ENCODE assay signal across 1 cellular context in the genomic region with DNA sequence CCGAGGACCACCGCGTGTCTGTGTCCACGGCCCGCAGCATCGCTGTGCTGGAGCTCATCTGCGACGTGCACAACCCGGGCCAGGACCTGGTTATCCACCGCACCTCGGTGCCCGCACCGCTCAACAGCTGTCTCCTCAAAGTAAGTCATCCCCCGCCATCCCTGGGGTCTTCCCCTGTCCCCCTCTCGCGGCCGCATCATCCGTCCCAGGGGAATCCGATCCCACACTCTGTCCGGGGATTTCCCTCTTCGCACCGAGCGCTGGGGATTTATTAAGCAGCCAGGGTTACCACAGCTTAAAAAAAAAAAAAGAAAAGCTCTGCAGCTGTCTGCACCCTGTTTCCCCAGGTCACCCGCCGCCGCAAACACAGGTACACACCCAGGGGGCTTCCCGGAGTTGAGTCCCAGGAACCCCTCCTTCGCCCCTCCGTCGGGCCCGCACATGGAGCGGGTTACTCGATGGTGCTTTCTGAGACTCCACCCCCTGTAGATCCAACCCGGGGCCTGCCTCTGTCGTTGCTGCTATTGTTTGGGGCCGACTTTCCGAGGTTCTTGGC.
TF ChIP-seq lines count a peak whose summit lies in the region.

No MANE protein-coding gene starts in this region.

TF ChIP-seq in HepG2, 621 proteins besides CTCF, POLR2A, EP300 and RAD21 (continued from another document and continues in another):
- TF ChIP-seq ZBTB43 (CRISPR knock-in tag; conservative IDR thresholded peaks at IDR 0.05) (no peak), ZNF768 (CRISPR knock-in tag; IDR thresholded peaks at IDR 0.05) (no peak), ATRX (CRISPR knock-in tag; IDR thresholded peaks at IDR 0.05; ENCODE audit: borderline replicate concordance) (no peak), PRPF4 (IDR thresholded peaks at IDR 0.05; ENCODE audit: low read depth, low read length, poor library complexity, severe bottlenecking) (no peak), KDM2A (CRISPR knock-in tag; IDR thresholded peaks at IDR 0.05; ENCODE audit: borderline replicate concordance, low read depth) (0 out of 2 replicates have a peak, but pooled peaks have one; percentile 6), CCAR2 (optimal IDR thresholded peaks at IDR 0.05; ENCODE audit: low read depth, low read length) (no peak), ZNF12 (CRISPR knock-in tag; IDR thresholded peaks at IDR 0.05) (no peak), E2F5 (CRISPR knock-in tag; conservative IDR thresholded peaks at IDR 0.05) (no peak), PBX2 (CRISPR knock-in tag; IDR thresholded peaks at IDR 0.05) (no peak), CREM (IDR thresholded peaks at IDR 0.05) (no peak), CREM (CRISPR knock-in tag; IDR thresholded peaks at IDR 0.05) (no peak), LRRFIP1 (CRISPR knock-in tag; conservative IDR thresholded peaks at IDR 0.05) (no peak), ZBTB20 (CRISPR knock-in tag; IDR thresholded peaks at IDR 0.05; ENCODE audit: borderline replicate concordance, low read depth) (no peak), ZC3H13 (CRISPR knock-in tag; IDR thresholded peaks at IDR 0.05) (no peak), ADNP (CRISPR knock-in tag; IDR thresholded peaks at IDR 0.05) (no peak), GTF2F1 (IDR thresholded peaks at IDR 0.05; ENCODE audit: low read length) (no peak), ZNF746 (CRISPR knock-in tag; IDR thresholded peaks at IDR 0.05) (0 out of 2 replicates have a peak, but pooled peaks have one; percentile 34), GLI4 (CRISPR knock-in tag; IDR thresholded peaks at IDR 0.05; ENCODE audit: borderline replicate concordance) (0 out of 2 replicates have a peak, but pooled peaks have one; percentile 42), KLF9 (CRISPR knock-in tag; IDR thresholded peaks at IDR 0.05; ENCODE audit: low read depth) (no peak), PITX1 (CRISPR knock-in tag; IDR thresholded peaks at IDR 0.05) (no peak), MTF1 (CRISPR knock-in tag; IDR thresholded peaks at IDR 0.05) (0 out of 2 replicates have a peak, but pooled peaks have one; percentile 37), HOXD1 (CRISPR knock-in tag; IDR thresholded peaks at IDR 0.05) (no peak), SIN3A (IDR thresholded peaks at IDR 0.05; ENCODE audit: borderline replicate concordance, low read depth, low read length) (0 out of 2 replicates have a peak, but pooled peaks have one; percentile 28), RXRB (CRISPR knock-in tag; IDR thresholded peaks at IDR 0.05; ENCODE audit: borderline replicate concordance) (no peak), MTA1 (CRISPR knock-in tag; IDR thresholded peaks at IDR 0.05; ENCODE audit: borderline replicate concordance) (0 out of 2 replicates have a peak, but pooled peaks have one; percentile 2), MAX (IDR thresholded peaks at IDR 0.05) (peak; percentile 70; the same call in 1 of the 2 replicates), BRCA1 (CRISPR knock-in tag; IDR thresholded peaks at IDR 0.05) (no peak), USF2 (IDR thresholded peaks at IDR 0.05; ENCODE audit: low read depth, low read length) (no peak), USF2 (CRISPR knock-in tag; IDR thresholded peaks at IDR 0.05; ENCODE audit: borderline replicate concordance) (no peak), FLYWCH1 (CRISPR knock-in tag; IDR thresholded peaks at IDR 0.05) (no peak), ZNF432 (CRISPR knock-in tag; IDR thresholded peaks at IDR 0.05; ENCODE audit: borderline replicate concordance) (no peak; the same call in 1 of the 2 replicates)
- TF ChIP-seq, protein P1, sequence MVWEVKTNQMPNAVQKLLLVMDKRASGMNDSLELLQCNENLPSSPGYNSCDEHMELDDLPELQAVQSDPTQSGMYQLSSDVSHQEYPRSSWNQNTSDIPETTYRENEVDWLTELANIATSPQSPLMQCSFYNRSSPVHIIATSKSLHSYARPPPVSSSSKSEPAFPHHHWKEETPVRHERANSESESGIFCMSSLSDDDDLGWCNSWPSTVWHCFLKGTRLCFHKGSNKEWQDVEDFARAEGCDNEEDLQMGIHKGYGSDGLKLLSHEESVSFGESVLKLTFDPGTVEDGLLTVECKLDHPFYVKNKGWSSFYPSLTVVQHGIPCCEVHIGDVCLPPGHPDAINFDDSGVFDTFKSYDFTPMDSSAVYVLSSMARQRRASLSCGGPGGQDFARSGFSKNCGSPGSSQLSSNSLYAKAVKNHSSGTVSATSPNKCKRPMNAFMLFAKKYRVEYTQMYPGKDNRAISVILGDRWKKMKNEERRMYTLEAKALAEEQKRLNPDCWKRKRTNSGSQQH (CRISPR knock-in tag; IDR thresholded peaks at IDR 0.05; ENCODE audit: low read depth) = no peak
- TF ChIP-seq, protein P2, sequence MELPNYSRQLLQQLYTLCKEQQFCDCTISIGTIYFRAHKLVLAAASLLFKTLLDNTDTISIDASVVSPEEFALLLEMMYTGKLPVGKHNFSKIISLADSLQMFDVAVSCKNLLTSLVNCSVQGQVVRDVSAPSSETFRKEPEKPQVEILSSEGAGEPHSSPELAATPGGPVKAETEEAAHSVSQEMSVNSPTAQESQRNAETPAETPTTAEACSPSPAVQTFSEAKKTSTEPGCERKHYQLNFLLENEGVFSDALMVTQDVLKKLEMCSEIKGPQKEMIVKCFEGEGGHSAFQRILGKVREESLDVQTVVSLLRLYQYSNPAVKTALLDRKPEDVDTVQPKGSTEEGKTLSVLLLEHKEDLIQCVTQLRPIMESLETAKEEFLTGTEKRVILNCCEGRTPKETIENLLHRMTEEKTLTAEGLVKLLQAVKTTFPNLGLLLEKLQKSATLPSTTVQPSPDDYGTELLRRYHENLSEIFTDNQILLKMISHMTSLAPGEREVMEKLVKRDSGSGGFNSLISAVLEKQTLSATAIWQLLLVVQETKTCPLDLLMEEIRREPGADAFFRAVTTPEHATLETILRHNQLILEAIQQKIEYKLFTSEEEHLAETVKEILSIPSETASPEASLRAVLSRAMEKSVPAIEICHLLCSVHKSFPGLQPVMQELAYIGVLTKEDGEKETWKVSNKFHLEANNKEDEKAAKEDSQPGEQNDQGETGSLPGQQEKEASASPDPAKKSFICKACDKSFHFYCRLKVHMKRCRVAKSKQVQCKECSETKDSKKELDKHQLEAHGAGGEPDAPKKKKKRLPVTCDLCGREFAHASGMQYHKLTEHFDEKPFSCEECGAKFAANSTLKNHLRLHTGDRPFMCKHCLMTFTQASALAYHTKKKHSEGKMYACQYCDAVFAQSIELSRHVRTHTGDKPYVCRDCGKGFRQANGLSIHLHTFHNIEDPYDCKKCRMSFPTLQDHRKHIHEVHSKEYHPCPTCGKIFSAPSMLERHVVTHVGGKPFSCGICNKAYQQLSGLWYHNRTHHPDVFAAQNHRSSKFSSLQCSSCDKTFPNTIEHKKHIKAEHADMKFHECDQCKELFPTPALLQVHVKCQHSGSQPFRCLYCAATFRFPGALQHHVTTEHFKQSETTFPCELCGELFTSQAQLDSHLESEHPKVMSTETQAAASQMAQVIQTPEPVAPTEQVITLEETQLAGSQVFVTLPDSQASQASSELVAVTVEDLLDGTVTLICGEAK (IDR thresholded peaks at IDR 0.05) = no peak
- TF ChIP-seq, protein P2 (CRISPR knock-in tag; IDR thresholded peaks at IDR 0.05) = no peak
